Comparison of ENCODE assay signal across 15 cellular contexts in the genomic region with DNA sequence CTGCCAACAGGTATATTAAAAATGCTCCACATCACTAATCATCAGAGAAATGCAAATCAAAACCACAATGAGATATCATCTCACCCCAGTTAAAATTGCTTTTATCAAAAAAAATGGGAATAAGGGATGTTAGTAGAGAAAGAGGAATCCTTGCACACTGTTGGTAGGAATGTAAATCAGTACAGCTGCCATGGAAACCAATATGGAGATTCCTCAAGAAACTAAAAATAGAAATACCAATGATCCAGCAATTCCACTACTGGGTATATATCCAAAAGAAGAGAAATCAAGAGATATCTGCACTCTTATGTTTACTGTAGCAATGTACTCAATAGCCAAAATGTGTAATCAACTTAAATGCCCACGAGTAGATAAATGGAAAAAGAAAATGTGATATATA.
"Had no signal": no experiment of that assay in that cellular context is flagged by ENCODE, and none has a peak within 500 bp of the region (broad histone marks: within the 10 kb centered on the region; RNA-seq: fewer than 3 reads in every experiment).

No MANE protein-coding gene starts in this region.

- H3K27me3 ChIP-seq: body of pancreas, heart left ventricle, neural progenitor cell, pancreas, testis, upper lobe of right lung had no signal

- H3K4me1 ChIP-seq: body of pancreas, heart left ventricle, left ventricle myocardium inferior, neural progenitor cell, pancreas, testis, upper lobe of right lung had no signal

- H3K9me3 Mint-ChIP-seq: activated naive CD4-positive, alpha-beta T cell treated with anti-CD3 and anti-CD28 coated beads for 36 hours had no signal

- H3K27ac Mint-ChIP-seq: activated naive CD4-positive, alpha-beta T cell treated with anti-CD3 and anti-CD28 coated beads for 36 hours; neural progenitor cell; stimulated activated naive CD8-positive, alpha-beta T cell treated with anti-CD3 and anti-CD28 coated beads, Interleukin-15, amount 100 ng/mL, for 72 hours had no signal

- H3K9me3 ChIP-seq: body of pancreas, pancreas, testis, upper lobe of right lung had no signal

- H3K4me2 ChIP-seq: neural progenitor cell had no signal

- H3K4me3 Mint-ChIP-seq: activated naive CD4-positive, alpha-beta T cell treated with anti-CD3 and anti-CD28 coated beads for 36 hours; neural progenitor cell; stimulated activated naive CD8-positive, alpha-beta T cell treated with anti-CD3 and anti-CD28 coated beads, Interleukin-15, amount 100 ng/mL, for 72 hours had no signal

- H3K36me3 ChIP-seq: pancreas, upper lobe of right lung had no signal

- H2AFZ ChIP-seq: neural progenitor cell had no signal

- ATAC-seq: body of pancreas; heart left ventricle; pancreas; stimulated activated naive CD8-positive, alpha-beta T cell treated with anti-CD3 and anti-CD28 coated beads, Interleukin-15, amount 100 ng/mL, for 72 hours; upper lobe of right lung had no signal

- H3K9ac ChIP-seq: neural progenitor cell had no signal

- H3K27me3 Mint-ChIP-seq: stimulated activated naive CD8-positive, alpha-beta T cell treated with anti-CD3 and anti-CD28 coated beads, Interleukin-15, amount 100 ng/mL, for 72 hours had no signal

- DNase-seq: activated CD4-positive, alpha-beta T cell treated with anti-CD3 and anti-CD28 coated beads for 48 hours; activated naive CD4-positive, alpha-beta T cell treated with anti-CD3 and anti-CD28 coated beads for 36 hours; body of pancreas; dermis blood vessel endothelial cell; heart left ventricle; islet precursor cell; left ventricle myocardium inferior; pancreas; stimulated activated CD4-positive, alpha-beta T cell treated with anti-CD3 and anti-CD28 coated beads, Interleukin-15, amount 100 ng/mL, for 24 hours; stimulated activated CD4-positive, alpha-beta T cell treated with anti-CD3 and anti-CD28 coated beads, Interleukin-4, amount 100 ng/mL, for 24 hours; stimulated activated naive CD8-positive, alpha-beta T cell treated with anti-CD3 and anti-CD28 coated beads, Interleukin-15, amount 100 ng/mL, for 72 hours; T-helper 1 cell; testis; upper lobe of right lung had no signal

- H3K27ac ChIP-seq: body of pancreas, heart left ventricle, left ventricle myocardium inferior, neural progenitor cell, pancreas, testis, upper lobe of right lung had no signal

- H3K4me3 ChIP-seq: body of pancreas, heart left ventricle, left ventricle myocardium inferior, neural progenitor cell, pancreas, testis, upper lobe of right lung had no signal

- H3K4me1 Mint-ChIP-seq: neural progenitor cell; stimulated activated naive CD8-positive, alpha-beta T cell treated with anti-CD3 and anti-CD28 coated beads, Interleukin-15, amount 100 ng/mL, for 72 hours had no signal
